10 cellular contexts compared by ENCODE assay signal in the genomic region with DNA sequence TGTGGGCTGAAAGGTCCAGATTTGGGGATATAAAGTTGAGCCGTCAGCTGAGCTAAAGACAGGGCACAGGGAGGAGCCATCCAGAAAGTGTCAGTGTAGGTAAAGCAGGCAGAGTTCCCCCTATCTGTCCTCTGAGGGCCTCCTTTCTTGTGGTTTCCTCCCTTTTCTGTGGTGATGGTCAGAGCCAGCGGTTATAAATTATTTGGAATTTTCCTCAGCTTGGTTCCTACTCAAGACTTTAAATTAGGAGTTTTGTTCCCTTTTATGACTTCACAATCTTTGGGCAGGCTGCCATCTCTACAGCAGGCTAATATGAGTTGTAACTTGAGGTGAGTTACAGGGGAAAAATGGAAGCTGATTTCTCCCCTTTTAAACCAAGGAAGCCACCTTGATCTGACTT. TPM values are rescaled to one million over a fixed set of nuclear protein-coding genes. Genes with fewer than 3 reads are reported as not detected.
DNase-seq lines count a peak whose midpoint lies in the region; ATAC-seq and TF ChIP-seq lines count a peak whose summit lies in the region.
"Had no signal": no experiment of that assay in that cellular context is flagged by ENCODE, and none has a peak within 500 bp of the region (broad histone marks: within the 10 kb centered on the region; RNA-seq: fewer than 3 reads in every experiment).

No MANE protein-coding gene starts in this region.

- no peaks in the 10 kb centered on the region for H3K9me3 ChIP-seq in upper lobe of right lung

- ATAC-seq in upper lobe of right lung, result no peak

- peak overlapping the region; percentile 14 for H3K27ac ChIP-seq in epithelial cell of prostate
- no peak overlapping the region for H3K27ac ChIP-seq in upper lobe of right lung

- H3K27me3 ChIP-seq in upper lobe of right lung, result no peaks in the 10 kb centered on the region

- no TSS peak for BruUV-seq in Calu3 (replicated peaks; lab: Mats Ljungman, UMichigan)

- H3K4me1 ChIP-seq in upper lobe of right lung, result peaks cover 14% of the 10 kb centered on the region

- CTCF ChIA-PET in Calu3 (lab: Charles Lee), result interaction anchor here (0.8 kb wide), 1 partner anchor 36 kb away, joined by 3 read pairs; no protein-coding TSS in a partner anchor

- peaks cover 46% of the 10 kb centered on the region for H3K4me1 Mint-ChIP-seq in Calu3 (ENCODE audit: low read depth, unreplicated experiment)

- H3K36me3 ChIP-seq in upper lobe of right lung, result no peaks in the 10 kb centered on the region

- H3K4me3 Mint-ChIP-seq in Calu3 (ENCODE audit: low read depth, unreplicated experiment), result no peak overlapping the region

- no peaks in the 10 kb centered on the region for H3K27me3 Mint-ChIP-seq in Calu3 (ENCODE audit: unreplicated experiment)

- DNase-seq in H4 (ENCODE audit: low spot score), result peak; percentile 73
- DNase-seq in RPMI7951 (ENCODE audit: low read depth), result peak; percentile 93
- DNase-seq in epithelial cell of prostate (ENCODE audit: low read depth, low spot score), result no peak
- peak; percentile 76 for DNase-seq in skeletal muscle cell (ENCODE audit: low read depth)
- DNase-seq in T-helper 9 cell, result no peak
- no peak for DNase-seq in Calu3
- no peak for DNase-seq in stimulated activated naive CD4-positive, alpha-beta T cell (lab: John Stamatoyannopoulos, UW)
- no peak for DNase-seq in upper lobe of right lung
- DNase-seq: GDM1, SHP77 treated with DMSO at 0.1 percent for 48 hours had no signal

- TF ChIP-seq CTCF in Calu3 (IDR thresholded peaks at IDR 0.05; ENCODE audit: unreplicated experiment), result no peak
- TF ChIP-seq CTCF in upper lobe of right lung (IDR thresholded peaks at IDR 0.05), result no peak

- H3K4me3 ChIP-seq in skeletal muscle cell (ENCODE audit: low read depth, low read length) (no peak overlapping the region), upper lobe of right lung (no peak overlapping the region)

- H3K27ac Mint-ChIP-seq in Calu3 (ENCODE audit: unreplicated experiment), result no peak overlapping the region

- H3K9me3 Mint-ChIP-seq in Calu3 (ENCODE audit: low read depth, unreplicated experiment), result no peaks in the 10 kb centered on the region

- intact Hi-C loops in Calu3 (cut with micrococcal nuclease; ENCODE audit: unreplicated experiment), result no loop called here
- intact Hi-C loops in upper lobe of right lung (cut with DNase I), result no loop called here

- peaks cover 21% of the 10 kb centered on the region for H3K36me3 Mint-ChIP-seq in Calu3 (ENCODE audit: insufficient read depth, unreplicated experiment)

RNA-seq across cellular contexts. Expression of a gene that starts 55.2 kb away (rescaled TPM):
- total RNA-seq in H4 (2014; rRNA removed; shearing (Covaris generic)), result 47.2 and 57.1 TPM in 2 replicates
- total RNA-seq in RPMI7951 (2014; rRNA removed; shearing (Covaris generic)), result 104 TPM in 2 replicates
- total RNA-seq in Calu3 (2022) (136 and 147 TPM in 2 replicates), upper lobe of right lung (115 TPM)

Comparison
In these comparisons a context has a peak if more than half of its experiments do, and no peak if none do; other contexts are left out.
1. DNase-seq: peak in H4 (single experiment), RPMI7951 (single experiment) and skeletal muscle cell (single experiment); none in epithelial cell of prostate (single experiment), T-helper 9 cell (single experiment), Calu3 (single experiment), stimulated activated naive CD4-positive, alpha-beta T cell (0 of 6) and upper lobe of right lung (single experiment).